In genomic region chr18:70671889-70672551, GRCh38 we compare ENCODE assay signal across 1 cellular context.
TF ChIP-seq lines count a peak whose summit lies in the region.

No MANE protein-coding gene starts in this region.

TF ChIP-seq in WTC11, 78 proteins besides CTCF, POLR2A, EP300 and RAD21 (continued from another document):
- no peak for TF ChIP-seq AR (CRISPR knock-in tag; IDR thresholded peaks at IDR 0.05)
- TF ChIP-seq NFE2L1 (CRISPR knock-in tag; IDR thresholded peaks at IDR 0.05): no peak
- TF ChIP-seq PREB (CRISPR knock-in tag; IDR thresholded peaks at IDR 0.05; ENCODE audit: borderline replicate concordance): no peak
- no peak for TF ChIP-seq GTF2I (CRISPR knock-in tag; conservative IDR thresholded peaks at IDR 0.05)
- TF ChIP-seq ATF2 (CRISPR knock-in tag; IDR thresholded peaks at IDR 0.05; ENCODE audit: borderline replicate concordance, low read depth): no peak
- TF ChIP-seq MAX (CRISPR knock-in tag; IDR thresholded peaks at IDR 0.05): no peak
- TF ChIP-seq ZMAT4 (CRISPR knock-in tag; IDR thresholded peaks at IDR 0.05): no peak
- no peak for TF ChIP-seq ZBTB21 (CRISPR knock-in tag; IDR thresholded peaks at IDR 0.05; ENCODE audit: borderline replicate concordance)
- TF ChIP-seq GRHL2 (CRISPR knock-in tag; IDR thresholded peaks at IDR 0.05; ENCODE audit: insufficient replicate concordance, severe bottlenecking): no peak
- no peak for TF ChIP-seq CREM (CRISPR knock-in tag; IDR thresholded peaks at IDR 0.05)
- TF ChIP-seq, protein P1, sequence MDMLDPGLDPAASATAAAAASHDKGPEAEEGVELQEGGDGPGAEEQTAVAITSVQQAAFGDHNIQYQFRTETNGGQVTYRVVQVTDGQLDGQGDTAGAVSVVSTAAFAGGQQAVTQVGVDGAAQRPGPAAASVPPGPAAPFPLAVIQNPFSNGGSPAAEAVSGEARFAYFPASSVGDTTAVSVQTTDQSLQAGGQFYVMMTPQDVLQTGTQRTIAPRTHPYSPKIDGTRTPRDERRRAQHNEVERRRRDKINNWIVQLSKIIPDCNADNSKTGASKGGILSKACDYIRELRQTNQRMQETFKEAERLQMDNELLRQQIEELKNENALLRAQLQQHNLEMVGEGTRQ (CRISPR knock-in tag; IDR thresholded peaks at IDR 0.05): no peak
